ENCODE assay signal across 2 cellular contexts in the genomic region with DNA sequence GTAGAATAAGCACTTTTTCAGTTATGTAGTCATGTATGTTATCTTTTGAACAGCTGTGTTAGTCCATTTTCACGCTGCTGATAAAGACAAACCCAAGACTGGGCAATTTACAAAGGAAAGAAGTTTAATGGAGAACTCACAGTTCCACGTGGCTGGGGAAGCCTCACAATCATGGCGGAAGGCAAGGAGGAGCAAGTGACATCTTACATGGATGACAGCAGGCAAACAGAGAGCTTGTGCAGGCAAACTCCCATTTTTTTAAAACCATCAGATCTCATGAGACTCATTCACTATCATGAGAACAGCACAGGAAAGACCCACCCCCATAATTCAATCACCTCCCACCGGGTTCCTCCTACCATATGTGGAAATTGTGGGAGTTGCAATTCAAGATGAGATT.
TF ChIP-seq lines count a peak whose summit lies in the region.

No MANE protein-coding gene starts in this region.

TF ChIP-seq in K562, 482 proteins besides CTCF, POLR2A, EP300 and RAD21:
- peak in 1 of 2 experiments; percentile 24; a peak in 1 of 3 replicates for TF ChIP-seq CBX3 (IDR thresholded peaks at IDR 0.05; ENCODE audit: borderline replicate concordance in 1 of 2, low read length in 2 of 2)
- TF ChIP-seq, protein P1, sequence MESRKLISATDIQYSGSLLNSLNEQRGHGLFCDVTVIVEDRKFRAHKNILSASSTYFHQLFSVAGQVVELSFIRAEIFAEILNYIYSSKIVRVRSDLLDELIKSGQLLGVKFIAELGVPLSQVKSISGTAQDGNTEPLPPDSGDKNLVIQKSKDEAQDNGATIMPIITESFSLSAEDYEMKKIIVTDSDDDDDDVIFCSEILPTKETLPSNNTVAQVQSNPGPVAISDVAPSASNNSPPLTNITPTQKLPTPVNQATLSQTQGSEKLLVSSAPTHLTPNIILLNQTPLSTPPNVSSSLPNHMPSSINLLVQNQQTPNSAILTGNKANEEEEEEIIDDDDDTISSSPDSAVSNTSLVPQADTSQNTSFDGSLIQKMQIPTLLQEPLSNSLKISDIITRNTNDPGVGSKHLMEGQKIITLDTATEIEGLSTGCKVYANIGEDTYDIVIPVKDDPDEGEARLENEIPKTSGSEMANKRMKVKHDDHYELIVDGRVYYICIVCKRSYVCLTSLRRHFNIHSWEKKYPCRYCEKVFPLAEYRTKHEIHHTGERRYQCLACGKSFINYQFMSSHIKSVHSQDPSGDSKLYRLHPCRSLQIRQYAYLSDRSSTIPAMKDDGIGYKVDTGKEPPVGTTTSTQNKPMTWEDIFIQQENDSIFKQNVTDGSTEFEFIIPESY (CRISPR knock-in tag; IDR thresholded peaks at IDR 0.05) = peak; percentile 39; the same call in 1 of the 2 replicates
- TF ChIP-seq, protein P2, sequence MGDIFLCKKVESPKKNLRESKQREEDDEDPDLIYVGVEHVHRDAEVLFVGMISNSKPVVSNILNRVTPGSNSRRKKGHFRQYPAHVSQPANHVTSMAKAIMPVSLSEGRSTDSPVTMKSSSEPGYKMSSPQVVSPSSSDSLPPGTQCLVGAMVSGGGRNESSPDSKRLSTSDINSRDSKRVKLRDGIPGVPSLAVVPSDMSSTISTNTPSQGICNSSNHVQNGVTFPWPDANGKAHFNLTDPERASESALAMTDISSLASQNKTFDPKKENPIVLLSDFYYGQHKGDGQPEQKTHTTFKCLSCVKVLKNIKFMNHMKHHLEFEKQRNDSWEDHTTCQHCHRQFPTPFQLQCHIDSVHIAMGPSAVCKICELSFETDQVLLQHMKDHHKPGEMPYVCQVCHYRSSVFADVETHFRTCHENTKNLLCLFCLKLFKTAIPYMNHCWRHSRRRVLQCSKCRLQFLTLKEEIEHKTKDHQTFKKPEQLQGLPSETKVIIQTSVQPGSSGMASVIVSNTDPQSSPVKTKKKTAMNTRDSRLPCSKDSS (IDR thresholded peaks at IDR 0.05; ENCODE audit: low read depth, partially characterized antibody) = peak; percentile 32
- peak; percentile 42; the same call in 1 of the 2 replicates for TF ChIP-seq CC2D1A (IDR thresholded peaks at IDR 0.05)
- peak; percentile 56 for TF ChIP-seq ZNF316 (IDR thresholded peaks at IDR 0.05)
- peak in 1 of 2 experiments; percentile 31; a peak in 2 of 4 replicates for TF ChIP-seq TRIM24 (IDR thresholded peaks at IDR 0.05)
- TF ChIP-seq ZNF431 (CRISPR knock-in tag; IDR thresholded peaks at IDR 0.05) = peak; percentile 98
- TF ChIP-seq C11orf30 (IDR thresholded peaks at IDR 0.05; ENCODE audit: low read depth) = peak; percentile 34
TF ChIP-seq in K562: peak in this region for 8; not testable (repeated sequence) for 474.

TF ChIP-seq in HepG2, 621 proteins besides CTCF, POLR2A, EP300 and RAD21:
- peak; percentile 45; the same call in 1 of the 2 replicates for TF ChIP-seq ZNF431 (CRISPR knock-in tag; IDR thresholded peaks at IDR 0.05; ENCODE audit: borderline replicate concordance, low read depth)
- 0 out of 4 replicates have a peak, but pooled peaks of 1 of the 2 experiments have one; percentile 9 for TF ChIP-seq MAFK (conservative IDR thresholded peaks at IDR 0.05 in 1 of 2, IDR thresholded peaks at IDR 0.05 in 1 of 2; ENCODE audit: low read length in 2 of 2)
TF ChIP-seq in HepG2: peak in this region for 2; not testable (repeated sequence) for 619.
